Comparison of ENCODE assay signal across 5 cellular contexts in the genomic region with DNA sequence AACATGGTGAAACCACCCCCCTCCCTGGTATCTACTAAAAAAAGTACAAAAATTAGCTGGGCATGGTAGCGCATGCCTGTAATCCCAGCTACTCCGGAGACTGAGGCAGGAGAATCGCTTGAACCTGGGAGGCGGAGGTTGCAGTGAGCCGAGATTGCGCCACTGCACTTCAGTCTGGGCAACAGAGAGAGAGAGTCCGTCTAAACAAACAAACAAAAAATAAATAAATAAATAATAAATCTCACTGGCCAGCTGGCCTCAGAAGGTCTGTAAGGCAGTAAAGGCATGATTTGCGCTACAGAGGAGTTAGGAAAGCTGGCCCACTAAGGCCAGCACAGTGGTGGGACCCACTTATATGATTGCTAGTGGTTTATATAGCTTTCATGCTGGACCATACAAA.
DNase-seq lines count a peak whose midpoint lies in the region; ATAC-seq and TF ChIP-seq lines count a peak whose summit lies in the region.
"Not testable (repeated sequence)": the region's sequence is repeated elsewhere in the genome, so short reads cannot be mapped to it uniquely, and the experiment has no call there.

No MANE protein-coding gene starts in this region.

- not testable (repeated sequence) for H3K14ac ChIP-seq in IMR-90 (replicated peaks; ENCODE audit: low read depth, low read length)

- not testable (repeated sequence) for H2BK15ac ChIP-seq in IMR-90 (ENCODE audit: low read depth, low read length)

- not testable (repeated sequence) for H3K36me3 Mint-ChIP-seq in glutamatergic neuron (ENCODE audit: unreplicated experiment); neural progenitor cell

- not testable (repeated sequence) for H3K56ac ChIP-seq in IMR-90 (ENCODE audit: extremely low read depth, insufficient read depth, low read length)

- dilution Hi-C loops in IMR-90 (cut with HindIII; ENCODE audit: low sequenced_read_pairs, unreplicated experiment) = not testable (repeated sequence)

- not testable (repeated sequence) for H3K4ac ChIP-seq in IMR-90 (ENCODE audit: low read depth, low read length)

- H4K5ac ChIP-seq in IMR-90 (ENCODE audit: low read depth, low read length) = not testable (repeated sequence)

- H2AK9ac ChIP-seq in IMR-90 (replicated peaks; ENCODE audit: low read depth, low read length, poor library complexity) = peak overlapping the region; percentile 1

- H2BK120ac ChIP-seq in IMR-90 (ENCODE audit: low read depth, low read length) = not testable (repeated sequence)

- H3K9me3 Mint-ChIP-seq in glutamatergic neuron (ENCODE audit: unreplicated experiment); neural progenitor cell: not testable (repeated sequence)

- H3K36me3 ChIP-seq in BLaER1 treated with 17β-estradiol and CSF1 and Interleukin-3, amounts not matched to agents 10 nM and 100 nM = peaks cover 0 to 20% (median 5%) of the 10 kb centered on the region in 11 experiments; a peak in 7 of 22 replicates
- not testable (repeated sequence) for H3K36me3 ChIP-seq in IMR-90 (ENCODE audit: control insufficient read depth, insufficient read depth, low read length); right lobe of liver; neural progenitor cell

- not testable (repeated sequence) for H3F3A ChIP-seq in neural progenitor cell (ENCODE audit: low read depth)

- not testable (repeated sequence) for TF ChIP-seq POLR2A in IMR-90 (IDR thresholded peaks at IDR 0.05; ENCODE audit: low read depth, low read length); right lobe of liver (IDR thresholded peaks at IDR 0.05)

- in situ Hi-C loops in IMR-90 (cut with MboI; ENCODE audit: low sequenced_read_pairs) = not testable (repeated sequence)

- not testable (repeated sequence) for H3K9me3 ChIP-seq in BLaER1 treated with 17β-estradiol and CSF1 and Interleukin-3, amounts not matched to agents 10 nM and 100 nM (replicated peaks in 1 of 11); IMR-90 (ENCODE audit: control insufficient read depth, insufficient read depth, low read length); right lobe of liver; neural progenitor cell (ENCODE audit: low read depth)

- not testable (repeated sequence) for H3K79me1 ChIP-seq in IMR-90 (ENCODE audit: low read depth in 1 of 2, low read length in 2 of 2)

- not testable (repeated sequence) for H4K8ac ChIP-seq in IMR-90 (ENCODE audit: low read depth in 2 of 2, low read length in 2 of 2)

- not testable (repeated sequence) for H3K23ac ChIP-seq in IMR-90 (ENCODE audit: low read depth, low read length)

- CTCF ChIA-PET in IMR-90 (lab: Yijun Ruan, JAX) = not testable (repeated sequence)

- H3K27me3 Mint-ChIP-seq in glutamatergic neuron (ENCODE audit: unreplicated experiment); neural progenitor cell (ENCODE audit: insufficient read depth, low read depth): not testable (repeated sequence)

- not testable (repeated sequence) for H2BK5ac ChIP-seq in IMR-90 (ENCODE audit: low read depth, low read length, poor library complexity, severe bottlenecking)

- not testable (repeated sequence) for H3K9ac ChIP-seq in BLaER1 treated with 17β-estradiol and CSF1 and Interleukin-3, amounts not matched to agents 10 nM and 100 nM; IMR-90 (ENCODE audit: low read depth, low read length); neural progenitor cell

- intact Hi-C loops in IMR-90 (cut with micrococcal nuclease); right lobe of liver (cut with DNase I): not testable (repeated sequence)

- peaks cover 12% of the 10 kb centered on the region for H3K4me1 Mint-ChIP-seq in glutamatergic neuron (ENCODE audit: low read depth, unreplicated experiment)
- not testable (repeated sequence) for H3K4me1 Mint-ChIP-seq in neural progenitor cell

- H3K4me1 ChIP-seq in BLaER1 treated with 17β-estradiol and CSF1 and Interleukin-3, amounts not matched to agents 10 nM and 100 nM = peaks cover 0 to 20% (median 7%) of the 10 kb centered on the region in 10 experiments; a peak in 10 of 20 replicates
- not testable (repeated sequence) for H3K4me1 ChIP-seq in IMR-90 (ENCODE audit: control insufficient read depth, insufficient read depth, low read length); neural progenitor cell
- peaks cover 0 to 12% (median 4%) of the 10 kb centered on the region in 4 donors for H3K4me1 ChIP-seq in right lobe of liver

- POLR2A ChIA-PET in IMR-90 (lab: Charles Lee; ENCODE audit: unreplicated experiment) = not testable (repeated sequence)

- not testable (repeated sequence) for H3K27ac ChIP-seq in BLaER1 treated with 17β-estradiol and CSF1 and Interleukin-3, amounts not matched to agents 10 nM and 100 nM; IMR-90 (ENCODE audit: insufficient read depth, low read length); right lobe of liver; neural progenitor cell

- H3K4me2 ChIP-seq in BLaER1 treated with 17β-estradiol and CSF1 and Interleukin-3, amounts not matched to agents 10 nM and 100 nM = peak overlapping the region in 6 of 11 experiments; percentile 1 to 43 (median 30); a peak in 7 of 22 replicates
- not testable (repeated sequence) for H3K4me2 ChIP-seq in IMR-90 (ENCODE audit: low read depth, low read length); neural progenitor cell

- H4K91ac ChIP-seq in IMR-90 (ENCODE audit: insufficient read depth, low read depth, low read length) = not testable (repeated sequence)

- H3K4me3 ChIP-seq in BLaER1 treated with 17β-estradiol and CSF1 and Interleukin-3, amounts not matched to agents 10 nM and 100 nM; IMR-90 (ENCODE audit: insufficient read depth, low read depth, low read length); right lobe of liver; neural progenitor cell: not testable (repeated sequence)

- peak overlapping the region; percentile 38 for H3K4me3 Mint-ChIP-seq in glutamatergic neuron (ENCODE audit: unreplicated experiment)
- not testable (repeated sequence) for H3K4me3 Mint-ChIP-seq in neural progenitor cell

- not testable (repeated sequence) for H3K79me2 ChIP-seq in neural progenitor cell (ENCODE audit: low read depth)

- H2AK5ac ChIP-seq in IMR-90 (ENCODE audit: low read depth, low read length) = not testable (repeated sequence)

- not testable (repeated sequence) for H3K27me3 ChIP-seq in BLaER1 treated with 17β-estradiol and CSF1 and Interleukin-3, amounts not matched to agents 10 nM and 100 nM; IMR-90 (ENCODE audit: control insufficient read depth, insufficient read depth, low read length); right lobe of liver; neural progenitor cell

- not testable (repeated sequence) for H3K18ac ChIP-seq in IMR-90 (ENCODE audit: low read depth, low read length)

- not testable (repeated sequence) for H3K9me1 ChIP-seq in IMR-90 (ENCODE audit: insufficient read depth, low read length)

- not testable (repeated sequence) for H2AFZ ChIP-seq in IMR-90 (replicated peaks; ENCODE audit: low read length, poor library complexity); neural progenitor cell (replicated peaks)

- not testable (repeated sequence) for H4K20me1 ChIP-seq in BLaER1 treated with 17β-estradiol and CSF1 and Interleukin-3, amounts not matched to agents 10 nM and 100 nM; IMR-90 (ENCODE audit: insufficient read depth, low read length); neural progenitor cell (ENCODE audit: low read depth)

- DNase-seq in IMR-90; glutamatergic neuron; neural progenitor cell (ENCODE audit: low spot score): not testable (repeated sequence)
- DNase-seq in right lobe of liver = peak in 1 of 3 donors; percentile 57

- WGBS in IMR-90 (ENCODE audit: extremely low coverage in 2 of 2, insufficient read length in 1 of 2), 2 experiments = no CpG with 5 or more reads among the region's 8 CpGs
- WGBS in right lobe of liver (ENCODE audit: insufficient coverage, low coverage, low lambda C conversion rate, missing lambda C conversion rate) = 31% methylated on average over 7 of the region's 8 CpGs

- ATAC-seq in IMR-90 (ENCODE audit: low read depth) = not testable (repeated sequence)
- peak; percentile 81 to 89 (median 84) for ATAC-seq in right lobe of liver

- not testable (repeated sequence) for TF ChIP-seq RAD21 in IMR-90 (IDR thresholded peaks at IDR 0.05; ENCODE audit: low read length)

- TF ChIP-seq CTCF in IMR-90 (conservative IDR thresholded peaks at IDR 0.05; ENCODE audit: low read depth, low read length); glutamatergic neuron (IDR thresholded peaks at IDR 0.05; ENCODE audit: partially characterized antibody, unreplicated experiment); right lobe of liver (IDR thresholded peaks at IDR 0.05); neural progenitor cell (IDR thresholded peaks at IDR 0.05): not testable (repeated sequence)

- BruUV-seq in IMR-90 (replicated peaks; lab: Mats Ljungman, UMichigan) = not testable (repeated sequence)

- not testable (repeated sequence) for H3K27ac Mint-ChIP-seq in glutamatergic neuron (ENCODE audit: unreplicated experiment)
- H3K27ac Mint-ChIP-seq in neural progenitor cell = peak overlapping the region; percentile 96

- not testable (repeated sequence) for H2BK20ac ChIP-seq in IMR-90 (ENCODE audit: low read depth, low read length)
